8 cellular contexts compared by ENCODE assay signal in genomic region chr12:85036736-85037135, GRCh38. TPM values are rescaled to one million over a fixed set of nuclear protein-coding genes. Genes with fewer than 3 reads are reported as not detected.
DNase-seq lines count a peak whose midpoint lies in the region; ATAC-seq, FAIRE-seq and TF ChIP-seq lines count a peak whose summit lies in the region.

No MANE protein-coding gene starts in this region.

- no peak overlapping the region for H3K9ac ChIP-seq in duodenal mucosa (ENCODE audit: low read depth in 1 of 2, low read length in 2 of 2)

- H3K9me3 ChIP-seq in duodenal mucosa (ENCODE audit: control insufficient read depth in 1 of 2, low read length in 2 of 2): no peaks in the 10 kb centered on the region
- H3K9me3 ChIP-seq in pancreas: no peaks in the 10 kb centered on the region

- DNase-seq in ELR (ENCODE audit: low read depth): peak; percentile 10
- no peak for DNase-seq in Jurkat, Clone E6-1 (ENCODE audit: low read depth, low spot score)
- no peak for DNase-seq in pancreas
- DNase-seq in cerebellum (ENCODE audit: low spot score): no peak
- no peak for DNase-seq in UCSD-AML1 (lab: John Stamatoyannopoulos, UW; ENCODE audit: unreplicated experiment)
- DNase-seq in germinal center (ENCODE audit: low spot score): no peak
- DNase-seq in mesenteric fat pad (ENCODE audit: low spot score): no peak

- H3K36me3 ChIP-seq in duodenal mucosa (ENCODE audit: control insufficient read depth in 1 of 2, insufficient read depth in 2 of 2, low read length in 2 of 2) (no peaks in the 10 kb centered on the region), pancreas (no peaks in the 10 kb centered on the region)

- intact Hi-C loops in pancreas (cut with DNase I): no loop called here

- H3K27ac ChIP-seq in duodenal mucosa (ENCODE audit: low read depth, low read length) (no peak overlapping the region), pancreas (no peak overlapping the region)

- peak in 3 of 4 donors; percentile 29 to 47 (median 34) for ATAC-seq in pancreas

- no peaks in the 10 kb centered on the region for H3K4me1 ChIP-seq in duodenal mucosa (ENCODE audit: control insufficient read depth in 1 of 2, insufficient read depth in 2 of 2, low read length in 2 of 2)
- H3K4me1 ChIP-seq in pancreas: no peaks in the 10 kb centered on the region

- no peak for FAIRE-seq in pancreas (lab: Jason Lieb, UNC)

- H3K27me3 ChIP-seq in duodenal mucosa (ENCODE audit: control insufficient read depth in 1 of 2, insufficient read depth in 2 of 2, low read length in 2 of 2): no peaks in the 10 kb centered on the region
- no peaks in the 10 kb centered on the region for H3K27me3 ChIP-seq in pancreas

- H3K4me3 ChIP-seq in Jurkat, Clone E6-1 (ENCODE audit: low read length): peak overlapping the region; percentile 66
- H3K4me3 ChIP-seq in duodenal mucosa (ENCODE audit: low read depth in 1 of 2, low read length in 2 of 2): peak overlapping the region; percentile 65 to 68
- peak overlapping the region; percentile 20 to 59 (median 44) for H3K4me3 ChIP-seq in pancreas

- WGBS in pancreas, 2 donors: 7 to 8% methylated on average over 3 of the region's 3 CpGs

- TF ChIP-seq CTCF in pancreas (IDR thresholded peaks at IDR 0.05): no peak

RNA-seq across cellular contexts. Expression of gene LRRIQ1, which starts 0.6 kb away (rescaled TPM):
- polyA plus RNA-seq in Jurkat, Clone E6-1 (2012; ENCODE audit: insufficient read depth, insufficient read length): 2.5 TPM
- total RNA-seq in pancreas: under 1 TPM; 0.31 to 0.92 (median 0.64) TPM
- 1 to 10 TPM in 1 of 2 donors, under 1 TPM in 1; 0.80 to 2.0 TPM for polyA plus RNA-seq in pancreas
- 13.9 TPM for total RNA-seq in cerebellum
- total RNA-seq in mesenteric fat pad: 0.19 TPM

RNA-seq across cellular contexts. Expression of gene TSPAN19, which starts 0.7 kb away (rescaled TPM):
- not detected for polyA plus RNA-seq in Jurkat, Clone E6-1 (2012; ENCODE audit: insufficient read depth, insufficient read length)
- under 1 TPM in 2 of 6 donors, not detected in 4; 0.15 to 0.51 TPM for total RNA-seq in pancreas
- under 1 TPM; 0.38 to 0.57 TPM for polyA plus RNA-seq in pancreas
- total RNA-seq in cerebellum: 1.9 TPM
- total RNA-seq in mesenteric fat pad: not detected
